4 cellular contexts compared by ENCODE assay signal in the genomic region with DNA sequence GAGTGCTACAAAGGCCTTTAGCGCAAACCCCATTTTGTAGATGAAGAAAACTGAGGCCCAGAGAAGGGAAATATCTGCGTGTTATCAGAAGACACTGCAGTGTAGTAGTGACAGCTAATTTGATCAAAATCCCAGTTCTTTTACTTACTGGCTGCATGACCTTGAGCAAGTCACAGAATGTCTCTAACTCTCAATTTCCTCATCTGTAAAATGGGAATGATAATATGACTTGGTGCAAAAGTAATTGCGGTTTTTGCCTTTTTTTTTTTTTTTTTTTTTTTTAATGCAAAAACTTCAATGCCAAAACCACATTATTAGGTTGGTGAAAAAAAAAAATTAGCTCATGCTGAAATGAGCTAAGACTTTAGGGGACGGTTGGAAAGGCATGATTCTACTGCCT.
TF ChIP-seq lines count a peak whose summit lies in the region.

No MANE protein-coding gene starts in this region.

TF ChIP-seq in HepG2, 621 proteins besides CTCF, POLR2A, EP300 and RAD21:
- TF ChIP-seq ZNF629 (CRISPR knock-in tag; conservative IDR thresholded peaks at IDR 0.05) (peak; percentile 69), SALL1 (CRISPR knock-in tag; IDR thresholded peaks at IDR 0.05) (no peak)

TF ChIP-seq in HCT116, 20 proteins besides CTCF, POLR2A, EP300 and RAD21:
- TF ChIP-seq, protein P1, sequence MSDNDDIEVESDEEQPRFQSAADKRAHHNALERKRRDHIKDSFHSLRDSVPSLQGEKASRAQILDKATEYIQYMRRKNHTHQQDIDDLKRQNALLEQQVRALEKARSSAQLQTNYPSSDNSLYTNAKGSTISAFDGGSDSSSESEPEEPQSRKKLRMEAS (IDR thresholded peaks at IDR 0.05): 0 out of 2 replicates have a peak, but pooled peaks have one; percentile 11
- no peak for TF ChIP-seq SRF (IDR thresholded peaks at IDR 0.05; ENCODE audit: low read depth)

TF ChIP-seq in HEK293T, 16 proteins besides CTCF, POLR2A, EP300 and RAD21:
- TF ChIP-seq FOXA1 (IDR thresholded peaks at IDR 0.05) (no peak), TARDBP (IDR thresholded peaks at IDR 0.05) (no peak), ELF4 (IDR thresholded peaks at IDR 0.05) (peak; percentile 11; the same call in 1 of the 2 replicates), SP1 (IDR thresholded peaks at IDR 0.05) (no peak), ARNT (IDR thresholded peaks at IDR 0.05) (no peak), ZNF384 (IDR thresholded peaks at IDR 0.05) (no peak)
TF ChIP-seq in HEK293T: peak in this region for 1.

TF ChIP-seq in K562, 482 proteins besides CTCF, POLR2A, EP300 and RAD21:
- TF ChIP-seq, protein P2, sequence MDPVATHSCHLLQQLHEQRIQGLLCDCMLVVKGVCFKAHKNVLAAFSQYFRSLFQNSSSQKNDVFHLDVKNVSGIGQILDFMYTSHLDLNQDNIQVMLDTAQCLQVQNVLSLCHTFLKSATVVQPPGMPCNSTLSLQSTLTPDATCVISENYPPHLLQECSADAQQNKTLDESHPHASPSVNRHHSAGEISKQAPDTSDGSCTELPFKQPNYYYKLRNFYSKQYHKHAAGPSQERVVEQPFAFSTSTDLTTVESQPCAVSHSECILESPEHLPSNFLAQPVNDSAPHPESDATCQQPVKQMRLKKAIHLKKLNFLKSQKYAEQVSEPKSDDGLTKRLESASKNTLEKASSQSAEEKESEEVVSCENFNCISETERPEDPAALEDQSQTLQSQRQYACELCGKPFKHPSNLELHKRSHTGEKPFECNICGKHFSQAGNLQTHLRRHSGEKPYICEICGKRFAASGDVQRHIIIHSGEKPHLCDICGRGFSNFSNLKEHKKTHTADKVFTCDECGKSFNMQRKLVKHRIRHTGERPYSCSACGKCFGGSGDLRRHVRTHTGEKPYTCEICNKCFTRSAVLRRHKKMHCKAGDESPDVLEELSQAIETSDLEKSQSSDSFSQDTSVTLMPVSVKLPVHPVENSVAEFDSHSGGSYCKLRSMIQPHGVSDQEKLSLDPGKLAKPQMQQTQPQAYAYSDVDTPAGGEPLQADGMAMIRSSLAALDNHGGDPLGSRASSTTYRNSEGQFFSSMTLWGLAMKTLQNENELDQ (CRISPR knock-in tag; IDR thresholded peaks at IDR 0.05; ENCODE audit: borderline replicate concordance): no peak
- peak; percentile 51; the same call in 1 of the 2 replicates for TF ChIP-seq ZNF384 (IDR thresholded peaks at IDR 0.05; ENCODE audit: low read depth, low read length)
- no peak for TF ChIP-seq ZNF311 (CRISPR knock-in tag; IDR thresholded peaks at IDR 0.05)
- peak; percentile 88 for TF ChIP-seq RBM25 (IDR thresholded peaks at IDR 0.05; ENCODE audit: low read depth, low read length, severe bottlenecking)
- TF ChIP-seq, protein P3, sequence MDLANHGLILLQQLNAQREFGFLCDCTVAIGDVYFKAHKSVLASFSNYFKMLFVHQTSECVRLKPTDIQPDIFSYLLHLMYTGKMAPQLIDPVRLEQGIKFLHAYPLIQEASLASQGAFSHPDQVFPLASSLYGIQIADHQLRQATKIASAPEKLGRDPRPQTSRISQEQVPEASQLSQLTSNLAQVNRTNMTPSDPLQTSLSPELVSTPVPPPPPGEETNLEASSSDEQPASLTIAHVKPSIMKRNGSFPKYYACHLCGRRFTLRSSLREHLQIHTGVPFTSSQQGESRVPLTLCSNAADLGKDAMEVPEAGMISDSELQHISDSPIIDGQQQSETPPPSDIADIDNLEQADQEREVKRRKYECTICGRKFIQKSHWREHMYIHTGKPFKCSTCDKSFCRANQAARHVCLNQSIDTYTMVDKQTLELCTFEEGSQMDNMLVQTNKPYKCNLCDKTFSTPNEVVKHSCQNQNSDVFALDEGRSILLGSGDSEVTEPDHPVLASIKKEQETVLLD (IDR thresholded peaks at IDR 0.05): no peak
- TF ChIP-seq SUPT5H (IDR thresholded peaks at IDR 0.05): no peak
- TF ChIP-seq, protein P4, sequence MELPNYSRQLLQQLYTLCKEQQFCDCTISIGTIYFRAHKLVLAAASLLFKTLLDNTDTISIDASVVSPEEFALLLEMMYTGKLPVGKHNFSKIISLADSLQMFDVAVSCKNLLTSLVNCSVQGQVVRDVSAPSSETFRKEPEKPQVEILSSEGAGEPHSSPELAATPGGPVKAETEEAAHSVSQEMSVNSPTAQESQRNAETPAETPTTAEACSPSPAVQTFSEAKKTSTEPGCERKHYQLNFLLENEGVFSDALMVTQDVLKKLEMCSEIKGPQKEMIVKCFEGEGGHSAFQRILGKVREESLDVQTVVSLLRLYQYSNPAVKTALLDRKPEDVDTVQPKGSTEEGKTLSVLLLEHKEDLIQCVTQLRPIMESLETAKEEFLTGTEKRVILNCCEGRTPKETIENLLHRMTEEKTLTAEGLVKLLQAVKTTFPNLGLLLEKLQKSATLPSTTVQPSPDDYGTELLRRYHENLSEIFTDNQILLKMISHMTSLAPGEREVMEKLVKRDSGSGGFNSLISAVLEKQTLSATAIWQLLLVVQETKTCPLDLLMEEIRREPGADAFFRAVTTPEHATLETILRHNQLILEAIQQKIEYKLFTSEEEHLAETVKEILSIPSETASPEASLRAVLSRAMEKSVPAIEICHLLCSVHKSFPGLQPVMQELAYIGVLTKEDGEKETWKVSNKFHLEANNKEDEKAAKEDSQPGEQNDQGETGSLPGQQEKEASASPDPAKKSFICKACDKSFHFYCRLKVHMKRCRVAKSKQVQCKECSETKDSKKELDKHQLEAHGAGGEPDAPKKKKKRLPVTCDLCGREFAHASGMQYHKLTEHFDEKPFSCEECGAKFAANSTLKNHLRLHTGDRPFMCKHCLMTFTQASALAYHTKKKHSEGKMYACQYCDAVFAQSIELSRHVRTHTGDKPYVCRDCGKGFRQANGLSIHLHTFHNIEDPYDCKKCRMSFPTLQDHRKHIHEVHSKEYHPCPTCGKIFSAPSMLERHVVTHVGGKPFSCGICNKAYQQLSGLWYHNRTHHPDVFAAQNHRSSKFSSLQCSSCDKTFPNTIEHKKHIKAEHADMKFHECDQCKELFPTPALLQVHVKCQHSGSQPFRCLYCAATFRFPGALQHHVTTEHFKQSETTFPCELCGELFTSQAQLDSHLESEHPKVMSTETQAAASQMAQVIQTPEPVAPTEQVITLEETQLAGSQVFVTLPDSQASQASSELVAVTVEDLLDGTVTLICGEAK (IDR thresholded peaks at IDR 0.05): 0 out of 2 replicates have a peak, but pooled peaks have one; percentile 24
- TF ChIP-seq, protein P4 (CRISPR knock-in tag; IDR thresholded peaks at IDR 0.05): no peak
- TF ChIP-seq, protein P5, sequence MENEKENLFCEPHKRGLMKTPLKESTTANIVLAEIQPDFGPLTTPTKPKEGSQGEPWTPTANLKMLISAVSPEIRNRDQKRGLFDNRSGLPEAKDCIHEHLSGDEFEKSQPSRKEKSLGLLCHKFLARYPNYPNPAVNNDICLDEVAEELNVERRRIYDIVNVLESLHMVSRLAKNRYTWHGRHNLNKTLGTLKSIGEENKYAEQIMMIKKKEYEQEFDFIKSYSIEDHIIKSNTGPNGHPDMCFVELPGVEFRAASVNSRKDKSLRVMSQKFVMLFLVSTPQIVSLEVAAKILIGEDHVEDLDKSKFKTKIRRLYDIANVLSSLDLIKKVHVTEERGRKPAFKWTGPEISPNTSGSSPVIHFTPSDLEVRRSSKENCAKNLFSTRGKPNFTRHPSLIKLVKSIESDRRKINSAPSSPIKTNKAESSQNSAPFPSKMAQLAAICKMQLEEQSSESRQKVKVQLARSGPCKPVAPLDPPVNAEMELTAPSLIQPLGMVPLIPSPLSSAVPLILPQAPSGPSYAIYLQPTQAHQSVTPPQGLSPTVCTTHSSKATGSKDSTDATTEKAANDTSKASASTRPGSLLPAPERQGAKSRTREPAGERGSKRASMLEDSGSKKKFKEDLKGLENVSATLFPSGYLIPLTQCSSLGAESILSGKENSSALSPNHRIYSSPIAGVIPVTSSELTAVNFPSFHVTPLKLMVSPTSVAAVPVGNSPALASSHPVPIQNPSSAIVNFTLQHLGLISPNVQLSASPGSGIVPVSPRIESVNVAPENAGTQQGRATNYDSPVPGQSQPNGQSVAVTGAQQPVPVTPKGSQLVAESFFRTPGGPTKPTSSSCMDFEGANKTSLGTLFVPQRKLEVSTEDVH (IDR thresholded peaks at IDR 0.05; ENCODE audit: low read depth, partially characterized antibody): no peak
- no peak for TF ChIP-seq BRD9 (IDR thresholded peaks at IDR 0.05; ENCODE audit: low read depth, partially characterized antibody)
- no peak for TF ChIP-seq ERF (CRISPR knock-in tag; IDR thresholded peaks at IDR 0.05)
- TF ChIP-seq NR2C1 (IDR thresholded peaks at IDR 0.05): no peak
- TF ChIP-seq NR2C1 (tag; IDR thresholded peaks at IDR 0.05): no peak
- peak; percentile 65 for TF ChIP-seq ADNP (tag; IDR thresholded peaks at IDR 0.05)
- no peak for TF ChIP-seq TEAD2 (tag; IDR thresholded peaks at IDR 0.05)
- TF ChIP-seq ZNF586 (CRISPR knock-in tag; conservative IDR thresholded peaks at IDR 0.05): no peak
- TF ChIP-seq POLR2AphosphoS2 (IDR thresholded peaks at IDR 0.05; ENCODE audit: low read length): no peak
- TF ChIP-seq BMI1 (IDR thresholded peaks at IDR 0.05; ENCODE audit: low read length): no peak
- TF ChIP-seq NCOA6 (IDR thresholded peaks at IDR 0.05): no peak
- no peak for TF ChIP-seq TARDBP (IDR thresholded peaks at IDR 0.05)
TF ChIP-seq in K562: peak in this region for 4.
